35 cellular contexts compared by ENCODE assay signal in genomic region chr16:35911899-35912298, GRCh38.
"Had no signal": no experiment of that assay in that cellular context is flagged by ENCODE, and none has a peak within 500 bp of the region (broad histone marks: within the 10 kb centered on the region; RNA-seq: fewer than 3 reads in every experiment).

No MANE protein-coding gene starts in this region.

- ATAC-seq: activated CD8-positive, alpha-beta T cell treated with anti-CD3 and anti-CD28 coated beads for 36 hours; activated naive CD4-positive, alpha-beta T cell treated with anti-CD3 and anti-CD28 coated beads, Interleukin-2, amount 50 U/mL, for 72 hours; activated T-cell treated with anti-CD3 and anti-CD28 coated beads, Interleukin-2, amount 50 U/mL, for 4 hours; activated T-cell treated with anti-CD3 and anti-CD28 coated beads, Interleukin-2, amount 50 U/mL, for 72 hours; activated T-helper 17 cell treated with anti-CD3 and anti-CD28 coated beads, Interleukin-2, amount 50 U/mL, for 72 hours; body of pancreas had no signal

- H3K27ac ChIP-seq: adrenal gland, body of pancreas, brain microvascular endothelial cell, breast epithelium, VCaP had no signal

- H3K4me3 Mint-ChIP-seq: activated B cell treated with CpG ODN at 0.5 μM for 24 hours; activated CD4-positive, alpha-beta memory T cell treated with anti-CD3 and anti-CD28 coated beads for 36 hours; activated CD4-positive, alpha-beta T cell treated with anti-CD3 and anti-CD28 coated beads, Interleukin-2, amount 10 ng/mL, durations not matched to agents 24 days and 14 days; activated CD8-positive, alpha-beta T cell treated with anti-CD3 and anti-CD28 coated beads for 36 hours; activated naive CD4-positive, alpha-beta T cell treated with anti-CD3 and anti-CD28 coated beads for 36 hours; activated naive CD8-positive, alpha-beta T cell treated with anti-CD3 and anti-CD28 coated beads for 36 hours; activated T-cell treated with anti-CD3 and anti-CD28 coated beads, Interleukin-2, amount 50 U/mL, for 4 hours; activated T-cell treated with anti-CD3 and anti-CD28 coated beads, Interleukin-2, amount 50 U/mL, for 72 hours; activated T-helper 1 cell treated with anti-CD3 and anti-CD28 coated beads, Interleukin-12 subunit alpha, Interleukin-12 subunit beta, Interleukin-2, Interleukin-4 antibody, amounts not matched to agents 30 ng/mL and 10 ng/mL and 1 ng/mL, durations not matched to agents 14 hours and 24 hours and 36 hours; activated T-helper 17 cell treated with anti-CD3 and anti-CD28 coated beads, Interleukin-2, amount 50 U/mL, for 72 hours; T-helper 1 cell treated with Interleukin-12 subunit alpha and Interleukin-12 subunit beta and Interleukin-4 antibody, amounts not matched to agents 30 μg/mL and 1 μg/mL, for 36 hours; T-helper 2 cell treated with Interferon-gamma antibody and Interleukin-4, amounts not matched to agents 5 μg/mL and 100 μg/mL, for 36 hours had no signal

- H3K9me3 ChIP-seq: adrenal gland had no signal

- H3K4me3 ChIP-seq: adrenal gland, body of pancreas, breast epithelium had no signal

- H3K27ac Mint-ChIP-seq: activated B cell treated with CpG ODN at 0.5 μM for 24 hours; activated CD4-positive, alpha-beta memory T cell treated with anti-CD3 and anti-CD28 coated beads for 36 hours; activated CD4-positive, alpha-beta T cell treated with anti-CD3 and anti-CD28 coated beads, Interleukin-2, amount 10 ng/mL, durations not matched to agents 24 days and 14 days; activated CD8-positive, alpha-beta T cell treated with anti-CD3 and anti-CD28 coated beads for 36 hours; activated naive CD4-positive, alpha-beta T cell treated with anti-CD3 and anti-CD28 coated beads for 36 hours; activated naive CD4-positive, alpha-beta T cell treated with anti-CD3 and anti-CD28 coated beads, Interleukin-2, amount 50 U/mL, for 72 hours; activated naive CD8-positive, alpha-beta T cell treated with anti-CD3 and anti-CD28 coated beads for 36 hours; activated T-cell treated with anti-CD3 and anti-CD28 coated beads, Interleukin-2, amount 50 U/mL, for 72 hours; activated T-helper 1 cell treated with anti-CD3 and anti-CD28 coated beads, Interleukin-12 subunit alpha, Interleukin-12 subunit beta, Interleukin-2, Interleukin-4 antibody, amounts not matched to agents 30 ng/mL and 10 ng/mL and 1 ng/mL, durations not matched to agents 14 hours and 24 hours and 36 hours; activated T-helper 17 cell treated with anti-CD3 and anti-CD28 coated beads, Interleukin-2, amount 50 U/mL, for 72 hours; T-helper 1 cell treated with Interleukin-12 subunit alpha and Interleukin-12 subunit beta and Interleukin-4 antibody, amounts not matched to agents 30 μg/mL and 1 μg/mL, for 36 hours; T-helper 2 cell treated with Interferon-gamma antibody and Interleukin-4, amounts not matched to agents 5 μg/mL and 100 μg/mL, for 36 hours had no signal

- H3K36me3 ChIP-seq: adrenal gland, brain microvascular endothelial cell, breast epithelium had no signal

- H3K36me3 Mint-ChIP-seq: activated CD4-positive, alpha-beta memory T cell treated with anti-CD3 and anti-CD28 coated beads for 36 hours; activated naive CD8-positive, alpha-beta T cell treated with anti-CD3 and anti-CD28 coated beads for 36 hours had no signal

- H3K27me3 Mint-ChIP-seq: activated B cell treated with CpG ODN at 0.5 μM for 24 hours; activated CD4-positive, alpha-beta memory T cell treated with anti-CD3 and anti-CD28 coated beads for 36 hours; activated CD4-positive, alpha-beta T cell treated with anti-CD3 and anti-CD28 coated beads, Interleukin-2, amount 10 ng/mL, durations not matched to agents 24 days and 14 days; activated CD8-positive, alpha-beta T cell treated with anti-CD3 and anti-CD28 coated beads for 36 hours; activated naive CD8-positive, alpha-beta T cell treated with anti-CD3 and anti-CD28 coated beads for 36 hours; activated T-helper 17 cell treated with anti-CD3 and anti-CD28 coated beads, Interleukin-2, amount 50 U/mL, for 72 hours had no signal

- H3K4me1 Mint-ChIP-seq: activated B cell treated with CpG ODN at 0.5 μM for 24 hours; activated CD4-positive, alpha-beta T cell treated with anti-CD3 and anti-CD28 coated beads, Interleukin-2, amount 10 ng/mL, durations not matched to agents 24 days and 14 days; activated naive CD8-positive, alpha-beta T cell treated with anti-CD3 and anti-CD28 coated beads for 36 hours had no signal

- H3K4me1 ChIP-seq: adrenal gland, body of pancreas, breast epithelium had no signal

- H3K27me3 ChIP-seq: adrenal gland, body of pancreas, brain microvascular endothelial cell, breast epithelium had no signal

- DNase-seq: activated B cell treated with CpG ODN at 0.5 μM for 24 hours; activated CD4-positive, alpha-beta memory T cell treated with anti-CD3 and anti-CD28 coated beads for 36 hours; activated CD4-positive, alpha-beta T cell treated with anti-CD3 and anti-CD28 coated beads for 4 hours; activated CD4-positive, alpha-beta T cell treated with anti-CD3 and anti-CD28 coated beads, Interleukin-2, amount 10 ng/mL, durations not matched to agents 24 days and 14 days; activated CD4-positive, alpha-beta T cell treated with anti-CD3 and anti-CD28 coated beads, Interleukin-2, amount 50 U/mL, for 1 hour; activated CD4-positive, alpha-beta T cell treated with anti-CD3 and anti-CD28 coated beads, Interleukin-2, amount 50 U/mL, for 4 hours; activated CD4-positive, CD25-positive, alpha-beta regulatory T cell treated with anti-CD3 and anti-CD28 coated beads, Interleukin-2, amount 50 U/mL, for 72 hours; activated CD8-positive, alpha-beta memory T cell treated with anti-CD3 and anti-CD28 coated beads, Interleukin-2, amount 50 U/mL, for 4 hours; activated CD8-positive, alpha-beta T cell treated with anti-CD3 and anti-CD28 coated beads for 36 hours; activated effector memory CD4-positive, alpha-beta T cell treated with anti-CD3 and anti-CD28 coated beads, Interleukin-2, amount 50 U/mL, for 16 hours; activated gamma-delta T cell treated with Interleukin-2 at 50 U/mL for 16 hours; activated naive CD4-positive, alpha-beta T cell; activated naive CD4-positive, alpha-beta T cell treated with anti-CD3 and anti-CD28 coated beads for 36 hours; activated naive CD4-positive, alpha-beta T cell treated with anti-CD3 and anti-CD28 coated beads, Interleukin-2, amount 50 U/mL, for 16 hours; activated naive CD8-positive, alpha-beta T cell treated with anti-CD3 and anti-CD28 coated beads for 36 hours; activated T-cell treated with anti-CD3 and anti-CD28 coated beads for 4 hours; activated T-cell treated with anti-CD3 and anti-CD28 coated beads, Interleukin-2, amount 50 U/mL, for 1 hour; activated T-cell treated with anti-CD3 and anti-CD28 coated beads, Interleukin-2, amount 50 U/mL, for 4 hours; activated T-cell treated with anti-CD3 and anti-CD28 coated beads, Interleukin-2, amount 50 U/mL, for 72 hours; adrenal gland; amniotic stem cell; aorta; body of pancreas; brain microvascular endothelial cell; central memory CD4-positive, alpha-beta T cell; T-helper 1 cell; T-helper 2 cell; T-helper 9 cell had no signal
